ENCODE assay signal across 1 cellular context in genomic region chr1:67651031-67651430, GRCh38.
TF ChIP-seq lines count a peak whose summit lies in the region.

No MANE protein-coding gene starts in this region.

TF ChIP-seq in GM23338, 12 proteins besides CTCF, POLR2A, EP300 and RAD21:
- no peak for TF ChIP-seq ZNF462 (CRISPR knock-in tag; IDR thresholded peaks at IDR 0.05)
- TF ChIP-seq ZNF114 (CRISPR knock-in tag; IDR thresholded peaks at IDR 0.05) = no peak
- TF ChIP-seq ZNF331 (CRISPR knock-in tag; IDR thresholded peaks at IDR 0.05; ENCODE audit: low read depth) = no peak
- no peak for TF ChIP-seq EZH2phosphoT487 (IDR thresholded peaks at IDR 0.05; ENCODE audit: unreplicated experiment)
- no peak for TF ChIP-seq NANOG (IDR thresholded peaks at IDR 0.05; ENCODE audit: borderline replicate concordance)
- no peak for TF ChIP-seq EZH2 (IDR thresholded peaks at IDR 0.05; ENCODE audit: low read depth, unreplicated experiment)
- TF ChIP-seq STAT1 (IDR thresholded peaks at IDR 0.05; ENCODE audit: unreplicated experiment) = no peak
- TF ChIP-seq ETS1 (IDR thresholded peaks at IDR 0.05) = no peak
- no peak for TF ChIP-seq REST (IDR thresholded peaks at IDR 0.05; ENCODE audit: unreplicated experiment)
- no peak for TF ChIP-seq JUNB (IDR thresholded peaks at IDR 0.05; ENCODE audit: unreplicated experiment)
- TF ChIP-seq CREB1 (CRISPR knock-in tag; IDR thresholded peaks at IDR 0.05; ENCODE audit: low read depth) = no peak
- no peak for TF ChIP-seq POLR2AphosphoS5 (IDR thresholded peaks at IDR 0.05; ENCODE audit: low read depth)
TF ChIP-seq in GM23338: peak in this region for 0.
